14 cellular contexts compared by ENCODE assay signal in genomic region chr17:49901460-49902331, GRCh38. TPM values are rescaled to one million over a fixed set of nuclear protein-coding genes. Genes with fewer than 3 reads are reported as not detected.
DNase-seq lines count a peak whose midpoint lies in the region; ATAC-seq, FAIRE-seq and TF ChIP-seq lines count a peak whose summit lies in the region.
"Had no signal": no experiment of that assay in that cellular context is flagged by ENCODE, and none has a peak within 500 bp of the region (broad histone marks: within the 10 kb centered on the region; RNA-seq: fewer than 3 reads in every experiment).

No MANE protein-coding gene starts in this region.

- H3K36me3 ChIP-seq in iPS-18a (ENCODE audit: control insufficient read depth, low read depth, low read length) (no peaks in the 10 kb centered on the region), upper lobe of right lung (no peaks in the 10 kb centered on the region)
- H3K36me3 ChIP-seq: Peyer's patch had no signal

- H3K27ac ChIP-seq in iPS-18a (ENCODE audit: low read length) (no peak overlapping the region), upper lobe of right lung (no peak overlapping the region)
- H3K27ac ChIP-seq: Peyer's patch had no signal

- H3K4me1 ChIP-seq in iPS-18a (ENCODE audit: control insufficient read depth, low read depth, low read length) = peaks cover 17% of the 10 kb centered on the region
- H3K4me1 ChIP-seq in upper lobe of right lung = peaks cover 4% of the 10 kb centered on the region
- H3K4me1 ChIP-seq: Peyer's patch had no signal

- ATAC-seq in Right ventricle myocardium inferior (no peak), upper lobe of right lung (peak; percentile 65)
- ATAC-seq: effector memory CD8-positive, alpha-beta T cell had no signal

- H3K9me3 ChIP-seq in iPS-18a (ENCODE audit: control insufficient read depth, low read depth, low read length) (no peaks in the 10 kb centered on the region), upper lobe of right lung (no peaks in the 10 kb centered on the region)
- H3K9me3 ChIP-seq: Peyer's patch had no signal

- intact Hi-C loops in Right ventricle myocardium inferior (cut with DNase I) = no loop called here
- intact Hi-C loops in cardiac septum (cut with DNase I) = no loop called here
- intact Hi-C loops in upper lobe of right lung (cut with DNase I) = no loop called here

- no peak overlapping the region for H3K9ac ChIP-seq in iPS-18a (ENCODE audit: low read length)

- H3K4me3 ChIP-seq in iPS-18a (ENCODE audit: low read length) = peak overlapping the region; percentile 20
- H3K4me3 ChIP-seq in upper lobe of right lung = no peak overlapping the region
- H3K4me3 ChIP-seq: Peyer's patch had no signal

- no peak for TF ChIP-seq CTCF in upper lobe of right lung (IDR thresholded peaks at IDR 0.05)

- peak; percentile 47 for DNase-seq in Right ventricle myocardium inferior (ENCODE audit: missing footprints)
- no peak for DNase-seq in cardiac septum (ENCODE audit: low spot score)
- DNase-seq in RCC 7860 (ENCODE audit: low spot score) = peak; percentile 18
- DNase-seq in upper lobe of right lung = peak; percentile 75
- DNase-seq in NCI-H526 treated with DMSO at 0.1 percent for 48 hours (lab: John Stamatoyannopoulos, UW) = no peak
- no peak for DNase-seq in SHP77 treated with DMSO at 0.1 percent for 48 hours (lab: John Stamatoyannopoulos, UW)
- DNase-seq in stimulated activated CD4-positive, alpha-beta T cell treated with anti-CD3 and anti-CD28 coated beads, Interleukin-15, amount 100 ng/mL, for 24 hours = no peak
- DNase-seq: activated naive CD4-positive, alpha-beta T cell treated with Interleukin-2 at 50 U/mL for 16 hours; effector memory CD8-positive, alpha-beta T cell; kidney; NCI-H1092 treated with DMSO at 0.1 percent for 48 hours; Peyer's patch had no signal

- H3K27me3 ChIP-seq in iPS-18a (ENCODE audit: control insufficient read depth, insufficient read depth, low read length) (peaks cover 44% of the 10 kb centered on the region), upper lobe of right lung (peaks cover 47% of the 10 kb centered on the region)

- FAIRE-seq in RCC 7860 (lab: Jason Lieb, UNC) = no peak
- FAIRE-seq: GM12891, kidney had no signal

RNA-seq across cellular contexts. Expression of gene TAC4, which starts 53.8 kb away (rescaled TPM):
- 0.43 TPM for total RNA-seq in Right ventricle myocardium inferior
- total RNA-seq in cardiac septum = 1.7 TPM
- not detected for total RNA-seq in upper lobe of right lung
- total RNA-seq: Peyer's patch had no signal

Comparison
In these comparisons a context has a peak if more than half of its experiments do, and no peak if none do; other contexts are left out.
1. DNase-seq: peak in Right ventricle myocardium inferior (single experiment), RCC 7860 (single experiment) and upper lobe of right lung (single experiment); none in cardiac septum (single experiment), NCI-H526 treated with DMSO at 0.1 percent for 48 hours (single experiment), SHP77 treated with DMSO at 0.1 percent for 48 hours (single experiment) and stimulated activated CD4-positive, alpha-beta T cell treated with anti-CD3 and anti-CD28 coated beads, Interleukin-15, amount 100 ng/mL, for 24 hours (single experiment).